Comparison of ENCODE assay signal across 18 cellular contexts in genomic region chr2:241640165-241640795, GRCh38. TPM values are rescaled to one million over a fixed set of nuclear protein-coding genes. Genes with fewer than 3 reads are reported as not detected.
DNase-seq lines count a peak whose midpoint lies in the region; ATAC-seq and TF ChIP-seq lines count a peak whose summit lies in the region.
"Had no signal": no experiment of that assay in that cellular context is flagged by ENCODE, and none has a peak within 500 bp of the region (broad histone marks: within the 10 kb centered on the region; RNA-seq: fewer than 3 reads in every experiment).

No MANE protein-coding gene starts in this region.

- intact Hi-C loops in activated CD4-positive, alpha-beta memory T cell treated with anti-CD3 and anti-CD28 coated beads for 36 hours (cut with micrococcal nuclease), result no loop called here

- H3K36me3 Mint-ChIP-seq in activated CD4-positive, alpha-beta memory T cell treated with anti-CD3 and anti-CD28 coated beads for 36 hours, result peaks cover 13% of the 10 kb centered on the region
- H3K36me3 Mint-ChIP-seq in activated CD4-positive, alpha-beta memory T cell treated with anti-CD3 and anti-CD28 coated beads, Interleukin-2, amount 10 ng/mL, durations not matched to agents 7 days and 5 days (ENCODE audit: low read depth), result peaks cover 29% of the 10 kb centered on the region
- no peaks in the 10 kb centered on the region for H3K36me3 Mint-ChIP-seq in osteocyte (ENCODE audit: unreplicated experiment)

- no peak for DNase-seq in activated CD4-positive, alpha-beta memory T cell treated with anti-CD3 and anti-CD28 coated beads for 36 hours
- DNase-seq in activated CD4-positive, alpha-beta memory T cell treated with anti-CD3 and anti-CD28 coated beads, Interleukin-2, amount 10 ng/mL, durations not matched to agents 7 days and 5 days, result no peak
- DNase-seq in SK-MEL-5 (ENCODE audit: low read depth, low spot score) (peak; percentile 5), epidermal melanocyte (ENCODE audit: insufficient read length, low spot score) (peak; percentile 38), osteocyte (ENCODE audit: extremely low spot score, unreplicated experiment) (no peak), A172 (ENCODE audit: low spot score) (no peak), NCI-H1092 (lab: John Stamatoyannopoulos, UW) (no peak)
- DNase-seq: C1 segment of cervical spinal cord; DMS79; gastrocnemius medialis; KG1; left ventricle myocardium superior; NCI-H1105; stimulated activated CD4-positive, alpha-beta T cell treated with anti-CD3 and anti-CD28 coated beads, Interleukin-12 subunit alpha, Interleukin-12 subunit beta, amount 100 ng/mL, for 4 hours; T1000; upper lobe of left lung had no signal

- POLR2A ChIA-PET in activated CD4-positive, alpha-beta memory T cell treated with anti-CD3 and anti-CD28 coated beads for 36 hours (lab: Charles Lee), result no interaction called here
- POLR2A ChIA-PET in activated CD4-positive, alpha-beta memory T cell treated with anti-CD3 and anti-CD28 coated beads, Interleukin-2, amount 10 ng/mL, durations not matched to agents 7 days and 5 days (lab: Charles Lee), result no interaction called here

- H3K4me3 Mint-ChIP-seq in activated CD4-positive, alpha-beta memory T cell treated with anti-CD3 and anti-CD28 coated beads for 36 hours, result no peak overlapping the region
- no peak overlapping the region for H3K4me3 Mint-ChIP-seq in activated CD4-positive, alpha-beta memory T cell treated with anti-CD3 and anti-CD28 coated beads, Interleukin-2, amount 10 ng/mL, durations not matched to agents 7 days and 5 days
- peak overlapping the region; percentile 39 for H3K4me3 Mint-ChIP-seq in osteocyte (ENCODE audit: unreplicated experiment)

- peak overlapping the region; percentile 71 for H3K27ac Mint-ChIP-seq in activated CD4-positive, alpha-beta memory T cell treated with anti-CD3 and anti-CD28 coated beads for 36 hours
- H3K27ac Mint-ChIP-seq in activated CD4-positive, alpha-beta memory T cell treated with anti-CD3 and anti-CD28 coated beads, Interleukin-2, amount 10 ng/mL, durations not matched to agents 7 days and 5 days, result no peak overlapping the region
- H3K27ac Mint-ChIP-seq in osteocyte (ENCODE audit: unreplicated experiment), result peak overlapping the region; percentile 1

- peaks cover 48% of the 10 kb centered on the region for H3K4me1 Mint-ChIP-seq in activated CD4-positive, alpha-beta memory T cell treated with anti-CD3 and anti-CD28 coated beads for 36 hours (ENCODE audit: low read depth)
- H3K4me1 Mint-ChIP-seq in activated CD4-positive, alpha-beta memory T cell treated with anti-CD3 and anti-CD28 coated beads, Interleukin-2, amount 10 ng/mL, durations not matched to agents 7 days and 5 days, result peaks cover 42% of the 10 kb centered on the region
- peaks cover 36% of the 10 kb centered on the region for H3K4me1 Mint-ChIP-seq in osteocyte (ENCODE audit: unreplicated experiment)

- no peak for ATAC-seq in GM21381 (IDR thresholded peaks at IDR 0.05; ENCODE audit: unreplicated experiment)
- ATAC-seq: A549, gastrocnemius medialis, left ventricle myocardium superior had no signal

- in situ Hi-C loops in SK-MEL-5 (cut with HindIII; ENCODE audit: low pct_unique_long_range_greater_than_20kb, low sequenced_read_pairs), result no loop called here

- no peaks in the 10 kb centered on the region for H3K9me3 Mint-ChIP-seq in activated CD4-positive, alpha-beta memory T cell treated with anti-CD3 and anti-CD28 coated beads for 36 hours
- H3K9me3 Mint-ChIP-seq in activated CD4-positive, alpha-beta memory T cell treated with anti-CD3 and anti-CD28 coated beads, Interleukin-2, amount 10 ng/mL, durations not matched to agents 7 days and 5 days, result peaks cover 4% of the 10 kb centered on the region
- no peaks in the 10 kb centered on the region for H3K9me3 Mint-ChIP-seq in osteocyte (ENCODE audit: unreplicated experiment)

- H3K27me3 Mint-ChIP-seq in activated CD4-positive, alpha-beta memory T cell treated with anti-CD3 and anti-CD28 coated beads for 36 hours, result no peaks in the 10 kb centered on the region
- no peaks in the 10 kb centered on the region for H3K27me3 Mint-ChIP-seq in activated CD4-positive, alpha-beta memory T cell treated with anti-CD3 and anti-CD28 coated beads, Interleukin-2, amount 10 ng/mL, durations not matched to agents 7 days and 5 days
- no peaks in the 10 kb centered on the region for H3K27me3 Mint-ChIP-seq in osteocyte (ENCODE audit: unreplicated experiment)

- no peak for TF ChIP-seq CTCF in osteocyte (IDR thresholded peaks at IDR 0.05)

- CTCF ChIA-PET in activated CD4-positive, alpha-beta memory T cell treated with anti-CD3 and anti-CD28 coated beads for 36 hours (lab: Charles Lee), result no interaction called here
- CTCF ChIA-PET in activated CD4-positive, alpha-beta memory T cell treated with anti-CD3 and anti-CD28 coated beads, Interleukin-2, amount 10 ng/mL, durations not matched to agents 7 days and 5 days (lab: Charles Lee), result interaction anchor here (2.8 kb wide), 1 partner anchor 19 kb away, joined by 10 read pairs; no protein-coding TSS in a partner anchor

RNA-seq across cellular contexts. Expression of gene ATG4B, which starts 2.8 kb away (rescaled TPM):
- total RNA-seq in activated CD4-positive, alpha-beta memory T cell treated with anti-CD3 and anti-CD28 coated beads for 36 hours, result 10 to 100 TPM; 85.0 to 85.9 TPM
- total RNA-seq in activated CD4-positive, alpha-beta memory T cell treated with anti-CD3 and anti-CD28 coated beads, Interleukin-2, amount 10 ng/mL, durations not matched to agents 7 days and 5 days, result 10 to 100 TPM; 84.1 to 87.1 TPM
- total RNA-seq in SK-MEL-5 (2014; rRNA removed; shearing (Covaris generic)), result 24.1 and 30.3 TPM in 2 replicates
- polyA plus RNA-seq in SK-MEL-5 (2015; cell fraction: cytosol; rRNA removed), result 45.6 and 59.3 TPM in 2 replicates
- 301 and 337 TPM in 2 replicates for polyA plus RNA-seq in SK-MEL-5 (2015; cell fraction: nucleus; rRNA removed)
- total RNA-seq in osteocyte, result 73.5 and 78.1 TPM in 2 replicates
- total RNA-seq in A172 (2014; rRNA removed; shearing (Covaris generic)), result 111 and 132 TPM in 2 replicates

RNA-seq across cellular contexts. Expression of gene THAP4, which starts 3.3 kb away (rescaled TPM):
- total RNA-seq in activated CD4-positive, alpha-beta memory T cell treated with anti-CD3 and anti-CD28 coated beads for 36 hours, result 10 to 100 TPM; 43.7 to 44.5 TPM
- 10 to 100 TPM; 31.9 to 34.3 TPM for total RNA-seq in activated CD4-positive, alpha-beta memory T cell treated with anti-CD3 and anti-CD28 coated beads, Interleukin-2, amount 10 ng/mL, durations not matched to agents 7 days and 5 days
- 35.2 and 39.6 TPM in 2 replicates for total RNA-seq in SK-MEL-5 (2014; rRNA removed; shearing (Covaris generic))
- 50.1 and 62.6 TPM in 2 replicates for polyA plus RNA-seq in SK-MEL-5 (2015; cell fraction: cytosol; rRNA removed)
- polyA plus RNA-seq in SK-MEL-5 (2015; cell fraction: nucleus; rRNA removed), result 15.3 and 20.8 TPM in 2 replicates
- total RNA-seq in osteocyte, result 51.6 and 52.8 TPM in 2 replicates
- 80.6 and 85.7 TPM in 2 replicates for total RNA-seq in A172 (2014; rRNA removed; shearing (Covaris generic))

RNA-seq across cellular contexts. Expression of gene DTYMK, which starts 46.3 kb away (rescaled TPM):
- 10 to 100 TPM; 85.9 to 88.7 TPM for total RNA-seq in activated CD4-positive, alpha-beta memory T cell treated with anti-CD3 and anti-CD28 coated beads for 36 hours
- total RNA-seq in activated CD4-positive, alpha-beta memory T cell treated with anti-CD3 and anti-CD28 coated beads, Interleukin-2, amount 10 ng/mL, durations not matched to agents 7 days and 5 days, result 10 to 100 TPM; 54.8 to 57.7 TPM
- total RNA-seq in SK-MEL-5 (2014; rRNA removed; shearing (Covaris generic)), result 55.3 and 60.8 TPM in 2 replicates
- 62.3 and 83.1 TPM in 2 replicates for polyA plus RNA-seq in SK-MEL-5 (2015; cell fraction: cytosol; rRNA removed)
- 46.8 and 62.9 TPM in 2 replicates for polyA plus RNA-seq in SK-MEL-5 (2015; cell fraction: nucleus; rRNA removed)
- total RNA-seq in osteocyte, result 26.3 and 28.8 TPM in 2 replicates
- total RNA-seq in A172 (2014; rRNA removed; shearing (Covaris generic)), result 136 and 156 TPM in 2 replicates

Comparison
In these comparisons a context has a peak if more than half of its experiments do, and no peak if none do; other contexts are left out.
1. DNase-seq: peak in SK-MEL-5 (single experiment) and epidermal melanocyte (single experiment); none in activated CD4-positive, alpha-beta memory T cell treated with anti-CD3 and anti-CD28 coated beads for 36 hours (single experiment), activated CD4-positive, alpha-beta memory T cell treated with anti-CD3 and anti-CD28 coated beads, Interleukin-2, amount 10 ng/mL, durations not matched to agents 7 days and 5 days (single experiment), osteocyte (single experiment), A172 (single experiment) and NCI-H1092 (single experiment).